Comparison of ENCODE assay signal across 1 cellular context in the genomic region with DNA sequence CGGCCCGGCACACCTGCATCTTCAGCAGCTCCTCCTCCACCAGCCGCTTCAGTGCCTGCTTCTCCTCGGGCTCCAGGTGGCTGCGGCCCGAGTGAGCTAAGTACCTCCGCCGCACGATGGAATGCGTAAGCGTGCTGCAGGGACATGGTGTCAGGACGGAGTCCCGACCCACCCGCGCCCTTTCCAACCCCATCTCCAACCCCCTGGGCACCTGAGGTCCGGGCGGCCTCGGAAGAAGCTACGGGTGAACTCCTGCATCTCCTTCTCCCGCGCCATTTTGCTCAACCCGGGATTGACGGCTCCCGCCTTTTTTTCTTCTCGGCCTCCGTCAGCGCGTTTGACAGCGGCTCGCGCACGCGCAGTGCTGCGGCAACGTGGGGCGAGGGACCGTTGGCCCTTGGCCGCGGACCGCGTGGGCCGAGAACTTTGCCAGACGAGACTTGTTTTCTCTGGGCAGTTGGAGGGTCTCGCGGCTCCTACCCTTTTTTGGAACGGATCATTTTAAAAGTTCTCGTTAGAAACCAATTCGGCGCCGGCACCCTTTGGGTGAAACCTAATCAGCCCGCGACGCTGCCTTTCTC.
TF ChIP-seq lines count a peak whose summit lies in the region.

A gene with protein sequence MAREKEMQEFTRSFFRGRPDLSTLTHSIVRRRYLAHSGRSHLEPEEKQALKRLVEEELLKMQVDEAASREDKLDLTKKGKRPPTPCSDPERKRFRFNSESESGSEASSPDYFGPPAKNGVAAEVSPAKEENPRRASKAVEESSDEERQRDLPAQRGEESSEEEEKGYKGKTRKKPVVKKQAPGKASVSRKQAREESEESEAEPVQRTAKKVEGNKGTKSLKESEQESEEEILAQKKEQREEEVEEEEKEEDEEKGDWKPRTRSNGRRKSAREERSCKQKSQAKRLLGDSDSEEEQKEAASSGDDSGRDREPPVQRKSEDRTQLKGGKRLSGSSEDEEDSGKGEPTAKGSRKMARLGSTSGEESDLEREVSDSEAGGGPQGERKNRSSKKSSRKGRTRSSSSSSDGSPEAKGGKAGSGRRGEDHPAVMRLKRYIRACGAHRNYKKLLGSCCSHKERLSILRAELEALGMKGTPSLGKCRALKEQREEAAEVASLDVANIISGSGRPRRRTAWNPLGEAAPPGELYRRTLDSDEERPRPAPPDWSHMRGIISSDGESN (minus strand): TSS at position 288 of the 581 bp plus-strand sequence. CDS start 12 bp downstream, at position 276.

TF ChIP-seq in K562, 482 proteins besides CTCF, POLR2A, EP300 and RAD21 (continued from another document and continues in another):
- TF ChIP-seq, protein P1, sequence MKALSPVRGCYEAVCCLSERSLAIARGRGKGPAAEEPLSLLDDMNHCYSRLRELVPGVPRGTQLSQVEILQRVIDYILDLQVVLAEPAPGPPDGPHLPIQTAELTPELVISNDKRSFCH (CRISPR knock-in tag; IDR thresholded peaks at IDR 0.05), result no peak
- TF ChIP-seq, protein P1 (tag; IDR thresholded peaks at IDR 0.05), result 0 out of 2 replicates have a peak, but pooled peaks have one; percentile 18
- TF ChIP-seq PYGO2 (tag; IDR thresholded peaks at IDR 0.05), result no peak
- TF ChIP-seq, protein P2, sequence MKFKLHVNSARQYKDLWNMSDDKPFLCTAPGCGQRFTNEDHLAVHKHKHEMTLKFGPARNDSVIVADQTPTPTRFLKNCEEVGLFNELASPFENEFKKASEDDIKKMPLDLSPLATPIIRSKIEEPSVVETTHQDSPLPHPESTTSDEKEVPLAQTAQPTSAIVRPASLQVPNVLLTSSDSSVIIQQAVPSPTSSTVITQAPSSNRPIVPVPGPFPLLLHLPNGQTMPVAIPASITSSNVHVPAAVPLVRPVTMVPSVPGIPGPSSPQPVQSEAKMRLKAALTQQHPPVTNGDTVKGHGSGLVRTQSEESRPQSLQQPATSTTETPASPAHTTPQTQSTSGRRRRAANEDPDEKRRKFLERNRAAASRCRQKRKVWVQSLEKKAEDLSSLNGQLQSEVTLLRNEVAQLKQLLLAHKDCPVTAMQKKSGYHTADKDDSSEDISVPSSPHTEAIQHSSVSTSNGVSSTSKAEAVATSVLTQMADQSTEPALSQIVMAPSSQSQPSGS (CRISPR knock-in tag; IDR thresholded peaks at IDR 0.05), result no peak
- no peak for TF ChIP-seq SAFB2 (IDR thresholded peaks at IDR 0.05; ENCODE audit: borderline replicate concordance, low read depth, low read length, severe bottlenecking)
- TF ChIP-seq TRIM24 (IDR thresholded peaks at IDR 0.05), result 0 out of 4 replicates have a peak, but pooled peaks of 1 of the 2 experiments have one; percentile 15
- TF ChIP-seq ZNF436 (CRISPR knock-in tag; IDR thresholded peaks at IDR 0.05), result no peak
- no peak for TF ChIP-seq KLF10 (CRISPR knock-in tag; IDR thresholded peaks at IDR 0.05)
- TF ChIP-seq CBX8 (IDR thresholded peaks at IDR 0.05; ENCODE audit: borderline replicate concordance, extremely low read depth, low read depth, low read length, poor library complexity, severe bottlenecking), result no peak
- no peak for TF ChIP-seq TEAD2 (tag; IDR thresholded peaks at IDR 0.05)
- no peak for TF ChIP-seq ZNF583 (CRISPR knock-in tag; IDR thresholded peaks at IDR 0.05)
- no peak for TF ChIP-seq ZFP30 (CRISPR knock-in tag; IDR thresholded peaks at IDR 0.05; ENCODE audit: borderline replicate concordance)
- TF ChIP-seq ZNF79 (CRISPR knock-in tag; IDR thresholded peaks at IDR 0.05; ENCODE audit: low read depth), result no peak
- TF ChIP-seq, protein P3, sequence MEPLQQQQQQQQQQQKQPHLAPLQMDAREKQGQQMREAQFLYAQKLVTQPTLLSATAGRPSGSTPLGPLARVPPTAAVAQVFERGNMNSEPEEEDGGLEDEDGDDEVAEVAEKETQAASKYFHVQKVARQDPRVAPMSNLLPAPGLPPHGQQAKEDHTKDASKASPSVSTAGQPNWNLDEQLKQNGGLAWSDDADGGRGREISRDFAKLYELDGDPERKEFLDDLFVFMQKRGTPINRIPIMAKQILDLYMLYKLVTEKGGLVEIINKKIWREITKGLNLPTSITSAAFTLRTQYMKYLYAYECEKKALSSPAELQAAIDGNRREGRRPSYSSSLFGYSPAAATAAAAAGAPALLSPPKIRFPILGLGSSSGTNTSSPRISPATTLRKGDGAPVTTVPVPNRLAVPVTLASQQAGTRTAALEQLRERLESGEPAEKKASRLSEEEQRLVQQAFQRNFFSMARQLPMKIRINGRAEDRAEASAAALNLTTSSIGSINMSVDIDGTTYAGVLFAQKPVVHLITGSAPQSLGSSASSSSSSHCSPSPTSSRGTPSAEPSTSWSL (CRISPR knock-in tag; IDR thresholded peaks at IDR 0.05; ENCODE audit: borderline replicate concordance), result no peak
- no peak for TF ChIP-seq YBX1 (IDR thresholded peaks at IDR 0.05)
- TF ChIP-seq, protein P4, sequence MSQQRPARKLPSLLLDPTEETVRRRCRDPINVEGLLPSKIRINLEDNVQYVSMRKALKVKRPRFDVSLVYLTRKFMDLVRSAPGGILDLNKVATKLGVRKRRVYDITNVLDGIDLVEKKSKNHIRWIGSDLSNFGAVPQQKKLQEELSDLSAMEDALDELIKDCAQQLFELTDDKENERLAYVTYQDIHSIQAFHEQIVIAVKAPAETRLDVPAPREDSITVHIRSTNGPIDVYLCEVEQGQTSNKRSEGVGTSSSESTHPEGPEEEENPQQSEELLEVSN (IDR thresholded peaks at IDR 0.05; ENCODE audit: borderline replicate concordance in 1 of 2, extremely low read depth in 1 of 2, insufficient read depth in 1 of 2, insufficient read length in 1 of 2, low read depth in 1 of 2, low read length in 1 of 2, poor library complexity in 1 of 2, severe bottlenecking in 1 of 2), result peak; percentile 98
- TF ChIP-seq, protein P5, sequence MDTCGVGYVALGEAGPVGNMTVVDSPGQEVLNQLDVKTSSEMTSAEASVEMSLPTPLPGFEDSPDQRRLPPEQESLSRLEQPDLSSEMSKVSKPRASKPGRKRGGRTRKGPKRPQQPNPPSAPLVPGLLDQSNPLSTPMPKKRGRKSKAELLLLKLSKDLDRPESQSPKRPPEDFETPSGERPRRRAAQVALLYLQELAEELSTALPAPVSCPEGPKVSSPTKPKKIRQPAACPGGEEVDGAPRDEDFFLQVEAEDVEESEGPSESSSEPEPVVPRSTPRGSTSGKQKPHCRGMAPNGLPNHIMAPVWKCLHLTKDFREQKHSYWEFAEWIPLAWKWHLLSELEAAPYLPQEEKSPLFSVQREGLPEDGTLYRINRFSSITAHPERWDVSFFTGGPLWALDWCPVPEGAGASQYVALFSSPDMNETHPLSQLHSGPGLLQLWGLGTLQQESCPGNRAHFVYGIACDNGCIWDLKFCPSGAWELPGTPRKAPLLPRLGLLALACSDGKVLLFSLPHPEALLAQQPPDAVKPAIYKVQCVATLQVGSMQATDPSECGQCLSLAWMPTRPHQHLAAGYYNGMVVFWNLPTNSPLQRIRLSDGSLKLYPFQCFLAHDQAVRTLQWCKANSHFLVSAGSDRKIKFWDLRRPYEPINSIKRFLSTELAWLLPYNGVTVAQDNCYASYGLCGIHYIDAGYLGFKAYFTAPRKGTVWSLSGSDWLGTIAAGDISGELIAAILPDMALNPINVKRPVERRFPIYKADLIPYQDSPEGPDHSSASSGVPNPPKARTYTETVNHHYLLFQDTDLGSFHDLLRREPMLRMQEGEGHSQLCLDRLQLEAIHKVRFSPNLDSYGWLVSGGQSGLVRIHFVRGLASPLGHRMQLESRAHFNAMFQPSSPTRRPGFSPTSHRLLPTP (IDR thresholded peaks at IDR 0.05; ENCODE audit: borderline replicate concordance, extremely low read depth, insufficient read length), result no peak
- TF ChIP-seq ZNF184 (CRISPR knock-in tag; IDR thresholded peaks at IDR 0.05), result no peak
- no peak for TF ChIP-seq BCL6 (CRISPR knock-in tag; IDR thresholded peaks at IDR 0.05)
- no peak; the same call in 1 of the 2 replicates for TF ChIP-seq ZNF121 (CRISPR knock-in tag; conservative IDR thresholded peaks at IDR 0.05)
- peak; percentile 73 for TF ChIP-seq LCOR (CRISPR knock-in tag; IDR thresholded peaks at IDR 0.05)
- TF ChIP-seq KLF16 (IDR thresholded peaks at IDR 0.05), result no peak
- TF ChIP-seq, protein P6, sequence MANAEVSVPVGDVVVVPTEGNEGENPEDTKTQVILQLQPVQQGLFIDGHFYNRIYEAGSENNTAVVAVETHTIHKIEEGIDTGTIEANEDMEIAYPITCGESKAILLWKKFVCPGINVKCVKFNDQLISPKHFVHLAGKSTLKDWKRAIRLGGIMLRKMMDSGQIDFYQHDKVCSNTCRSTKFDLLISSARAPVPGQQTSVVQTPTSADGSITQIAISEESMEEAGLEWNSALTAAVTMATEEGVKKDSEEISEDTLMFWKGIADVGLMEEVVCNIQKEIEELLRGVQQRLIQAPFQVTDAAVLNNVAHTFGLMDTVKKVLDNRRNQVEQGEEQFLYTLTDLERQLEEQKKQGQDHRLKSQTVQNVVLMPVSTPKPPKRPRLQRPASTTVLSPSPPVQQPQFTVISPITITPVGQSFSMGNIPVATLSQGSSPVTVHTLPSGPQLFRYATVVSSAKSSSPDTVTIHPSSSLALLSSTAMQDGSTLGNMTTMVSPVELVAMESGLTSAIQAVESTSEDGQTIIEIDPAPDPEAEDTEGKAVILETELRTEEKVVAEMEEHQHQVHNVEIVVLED (CRISPR knock-in tag; IDR thresholded peaks at IDR 0.05), result no peak
- TF ChIP-seq, protein P7, sequence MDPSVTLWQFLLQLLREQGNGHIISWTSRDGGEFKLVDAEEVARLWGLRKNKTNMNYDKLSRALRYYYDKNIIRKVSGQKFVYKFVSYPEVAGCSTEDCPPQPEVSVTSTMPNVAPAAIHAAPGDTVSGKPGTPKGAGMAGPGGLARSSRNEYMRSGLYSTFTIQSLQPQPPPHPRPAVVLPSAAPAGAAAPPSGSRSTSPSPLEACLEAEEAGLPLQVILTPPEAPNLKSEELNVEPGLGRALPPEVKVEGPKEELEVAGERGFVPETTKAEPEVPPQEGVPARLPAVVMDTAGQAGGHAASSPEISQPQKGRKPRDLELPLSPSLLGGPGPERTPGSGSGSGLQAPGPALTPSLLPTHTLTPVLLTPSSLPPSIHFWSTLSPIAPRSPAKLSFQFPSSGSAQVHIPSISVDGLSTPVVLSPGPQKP (CRISPR knock-in tag; IDR thresholded peaks at IDR 0.05), result no peak
- TF ChIP-seq ZEB2 (IDR thresholded peaks at IDR 0.05), result peak; percentile 66
- TF ChIP-seq, protein P8, sequence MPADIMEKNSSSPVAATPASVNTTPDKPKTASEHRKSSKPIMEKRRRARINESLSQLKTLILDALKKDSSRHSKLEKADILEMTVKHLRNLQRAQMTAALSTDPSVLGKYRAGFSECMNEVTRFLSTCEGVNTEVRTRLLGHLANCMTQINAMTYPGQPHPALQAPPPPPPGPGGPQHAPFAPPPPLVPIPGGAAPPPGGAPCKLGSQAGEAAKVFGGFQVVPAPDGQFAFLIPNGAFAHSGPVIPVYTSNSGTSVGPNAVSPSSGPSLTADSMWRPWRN (IDR thresholded peaks at IDR 0.05; ENCODE audit: low read depth), result no peak
- TF ChIP-seq CBX3 (IDR thresholded peaks at IDR 0.05; ENCODE audit: borderline replicate concordance in 1 of 2, low read length in 2 of 2), result no peak
- TF ChIP-seq STAT5A (IDR thresholded peaks at IDR 0.05; ENCODE audit: borderline replicate concordance, low read length), result no peak
- no peak for TF ChIP-seq ARNT (IDR thresholded peaks at IDR 0.05)
- no peak; the same call in 1 of the 2 replicates for TF ChIP-seq NFIC (IDR thresholded peaks at IDR 0.05)
- 0 out of 2 replicates have a peak, but pooled peaks have one; percentile 21 for TF ChIP-seq ZNF282 (CRISPR knock-in tag; IDR thresholded peaks at IDR 0.05)
- no peak for TF ChIP-seq UBTF (IDR thresholded peaks at IDR 0.05; ENCODE audit: borderline replicate concordance in 1 of 2, low read depth in 2 of 2, low read length in 2 of 2)
- no peak for TF ChIP-seq SREBF1 (IDR thresholded peaks at IDR 0.05; ENCODE audit: borderline replicate concordance, low read depth, low read length)
- TF ChIP-seq NONO (IDR thresholded peaks at IDR 0.05; ENCODE audit: low read depth in 2 of 2, low read length in 1 of 2), result no peak
- TF ChIP-seq HDAC1 (IDR thresholded peaks at IDR 0.05), result peak in 1 of 2 experiments; percentile 67; a peak in 1 of 4 replicates
- no peak for TF ChIP-seq SMARCC2 (IDR thresholded peaks at IDR 0.05; ENCODE audit: low read depth)
- TF ChIP-seq SMARCA4 (IDR thresholded peaks at IDR 0.05), result no peak
- no peak for TF ChIP-seq HMBOX1 (IDR thresholded peaks at IDR 0.05)
- TF ChIP-seq BRD4 (IDR thresholded peaks at IDR 0.05), result no peak; the same call in 1 of the 2 replicates
- TF ChIP-seq, protein P9, sequence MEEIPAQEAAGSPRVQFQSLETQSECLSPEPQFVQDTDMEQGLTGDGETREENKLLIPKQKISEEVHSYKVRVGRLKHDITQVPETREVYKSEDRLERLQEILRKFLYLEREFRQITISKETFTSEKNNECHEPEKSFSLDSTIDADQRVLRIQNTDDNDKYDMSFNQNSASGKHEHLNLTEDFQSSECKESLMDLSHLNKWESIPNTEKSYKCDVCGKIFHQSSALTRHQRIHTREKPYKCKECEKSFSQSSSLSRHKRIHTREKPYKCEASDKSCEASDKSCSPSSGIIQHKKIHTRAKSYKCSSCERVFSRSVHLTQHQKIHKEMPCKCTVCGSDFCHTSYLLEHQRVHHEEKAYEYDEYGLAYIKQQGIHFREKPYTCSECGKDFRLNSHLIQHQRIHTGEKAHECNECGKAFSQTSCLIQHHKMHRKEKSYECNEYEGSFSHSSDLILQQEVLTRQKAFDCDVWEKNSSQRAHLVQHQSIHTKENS (CRISPR knock-in tag; IDR thresholded peaks at IDR 0.05), result no peak
- TF ChIP-seq ZNF589 (CRISPR knock-in tag; IDR thresholded peaks at IDR 0.05; ENCODE audit: low read depth), result no peak; the same call in 1 of the 2 replicates
- no peak for TF ChIP-seq ZSCAN32 (CRISPR knock-in tag; IDR thresholded peaks at IDR 0.05)
